1 cellular context compared by ENCODE assay signal in genomic region chr2:112818094-112818902, GRCh38.
A peak's percentile ranks its signal among the peaks of the same experiment; 100 is the strongest.
TF ChIP-seq lines count a peak whose summit lies in the region.

No MANE protein-coding gene starts in this region.

TF ChIP-seq in K562, 482 proteins besides CTCF, POLR2A, EP300 and RAD21 (continued from another document):
- no peak for TF ChIP-seq ZBTB2 (IDR thresholded peaks at IDR 0.05)
- TF ChIP-seq KLF10 (CRISPR knock-in tag; IDR thresholded peaks at IDR 0.05), result no peak
- TF ChIP-seq ARID3B (CRISPR knock-in tag; IDR thresholded peaks at IDR 0.05; ENCODE audit: borderline replicate concordance), result no peak
- TF ChIP-seq RNF2 (IDR thresholded peaks at IDR 0.05), result no peak
- peak; percentile 72 for TF ChIP-seq NFIC (IDR thresholded peaks at IDR 0.05)
- TF ChIP-seq RHOXF2B (CRISPR knock-in tag; conservative IDR thresholded peaks at IDR 0.05), result no peak
- TF ChIP-seq BHLHE40 (IDR thresholded peaks at IDR 0.05; ENCODE audit: low read length), result peak; percentile 53
- TF ChIP-seq CBFB (CRISPR knock-in tag; IDR thresholded peaks at IDR 0.05), result no peak
- TF ChIP-seq PYGO2 (tag; IDR thresholded peaks at IDR 0.05), result no peak
- TF ChIP-seq PKNOX1 (IDR thresholded peaks at IDR 0.05), result peak; percentile 85
- no peak for TF ChIP-seq BRF1 (IDR thresholded peaks at IDR 0.05; ENCODE audit: borderline replicate concordance, extremely low read depth, insufficient read length)
- 0 out of 2 replicates have a peak, but pooled peaks have one; percentile 34 for TF ChIP-seq FOSL1 (tag; conservative IDR thresholded peaks at IDR 0.05)
TF ChIP-seq in K562: peak in this region for 21.
